Comparison of ENCODE assay signal across 8 cellular contexts in genomic region chr2:169694894-169695260, GRCh38. TPM values are rescaled to one million over a fixed set of nuclear protein-coding genes. Genes with fewer than 3 reads are reported as not detected.
DNase-seq lines count a peak whose midpoint lies in the region; ATAC-seq, FAIRE-seq and TF ChIP-seq lines count a peak whose summit lies in the region.

No MANE protein-coding gene starts in this region.

- H3K4me3 ChIP-seq in ACC112 (ENCODE audit: low read depth, low read length) (peak overlapping the region; percentile 76), HUES6 (ENCODE audit: low read depth, low read length) (peak overlapping the region; percentile 73), bronchial epithelial cell (ENCODE audit: low read depth, low read length) (peak overlapping the region; percentile 77), muscle layer of colon (ENCODE audit: low read depth in 1 of 2, low read length in 2 of 2) (peak overlapping the region; percentile 68 to 87)

- no peak for TF ChIP-seq CTCF in bronchial epithelial cell (IDR thresholded peaks at IDR 0.05; ENCODE audit: insufficient read depth, low read length, severe bottlenecking)

- no peak for DNase-seq in bronchial epithelial cell (ENCODE audit: low read depth)
- no peak for DNase-seq in amygdala (lab: John Stamatoyannopoulos, UW)
- DNase-seq in mesenteric fat pad (ENCODE audit: low spot score) = no peak
- DNase-seq in NCI-H69 (lab: John Stamatoyannopoulos, UW) = no peak

- peak overlapping the region; percentile 60 for H3K27ac ChIP-seq in ACC112 (ENCODE audit: low read depth, low read length)
- peak overlapping the region; percentile 76 for H3K27ac ChIP-seq in HUES6 (ENCODE audit: low read depth, low read length)
- peak overlapping the region; percentile 87 for H3K27ac ChIP-seq in muscle layer of colon (ENCODE audit: low read depth, low read length)

- FAIRE-seq in bronchial epithelial cell (lab: Jason Lieb, UNC) = no peak

- H2AFZ ChIP-seq in ACC112 (ENCODE audit: low read length, unreplicated experiment) = peak overlapping the region; percentile 93

- no peaks in the 10 kb centered on the region for H3K36me3 ChIP-seq in ACC112 (ENCODE audit: insufficient read depth, low read length)
- peaks cover 7% of the 10 kb centered on the region for H3K36me3 ChIP-seq in HUES6 (ENCODE audit: control insufficient read depth, insufficient read depth, low read length)
- H3K36me3 ChIP-seq in bronchial epithelial cell (ENCODE audit: control insufficient read depth, insufficient read depth, low read length) = peaks cover 2% of the 10 kb centered on the region
- no peaks in the 10 kb centered on the region for H3K36me3 ChIP-seq in muscle layer of colon (ENCODE audit: insufficient read depth, low read length)

- no peak for ATAC-seq in HG02571 (IDR thresholded peaks at IDR 0.05; ENCODE audit: unreplicated experiment)

- H3K79me2 ChIP-seq in ACC112 (ENCODE audit: control insufficient read depth, insufficient read depth, low read length, unreplicated experiment) = no peaks in the 10 kb centered on the region

- H3K9ac ChIP-seq in HUES6 (ENCODE audit: low read length) = peak overlapping the region; percentile 74
- peak overlapping the region; percentile 93 for H3K9ac ChIP-seq in muscle layer of colon (ENCODE audit: low read length)

- no peaks in the 10 kb centered on the region for H3K27me3 ChIP-seq in ACC112 (ENCODE audit: insufficient read depth, low read length)
- no peaks in the 10 kb centered on the region; the same call in 1 of the 2 replicates for H3K27me3 ChIP-seq in HUES6 (ENCODE audit: control insufficient read depth, insufficient read depth, low read length)
- no peaks in the 10 kb centered on the region for H3K27me3 ChIP-seq in bronchial epithelial cell (ENCODE audit: control insufficient read depth, insufficient read depth, low read length)
- no peaks in the 10 kb centered on the region for H3K27me3 ChIP-seq in muscle layer of colon (ENCODE audit: control insufficient read depth in 1 of 2, insufficient read depth in 2 of 2, low read length in 2 of 2)

- no peaks in the 10 kb centered on the region for H3K9me3 ChIP-seq in HUES6 (ENCODE audit: control insufficient read depth, insufficient read depth, low read depth, low read length)
- no peaks in the 10 kb centered on the region for H3K9me3 ChIP-seq in muscle layer of colon (ENCODE audit: low read length)

- H3K4me1 ChIP-seq in ACC112 (ENCODE audit: control insufficient read depth, insufficient read depth, low read length, unreplicated experiment) (peaks cover 15% of the 10 kb centered on the region), HUES6 (ENCODE audit: control insufficient read depth, insufficient read depth, low read length) (no peaks in the 10 kb centered on the region; the same call in 1 of the 2 replicates), muscle layer of colon (ENCODE audit: insufficient read depth, low read length) (peaks cover 3% of the 10 kb centered on the region)

RNA-seq across cellular contexts. Expression of gene PHOSPHO2, which starts 0.6 kb away (rescaled TPM):
- total RNA-seq in bronchial epithelial cell = 2.4 and 4.0 TPM in 2 replicates
- total RNA-seq in mesenteric fat pad = 9.9 TPM

RNA-seq across cellular contexts. Expression of gene CFAP210, which starts 0.7 kb away (rescaled TPM):
- total RNA-seq in bronchial epithelial cell (not detected in 2 replicates), mesenteric fat pad (not detected)

RNA-seq across cellular contexts. Expression of gene KLHL23, which starts 38.8 kb away (rescaled TPM):
- total RNA-seq in bronchial epithelial cell (2.1 and 3.7 TPM in 2 replicates), mesenteric fat pad (3.1 TPM)
